Comparison of ENCODE assay signal across 12 cellular contexts in the genomic region with DNA sequence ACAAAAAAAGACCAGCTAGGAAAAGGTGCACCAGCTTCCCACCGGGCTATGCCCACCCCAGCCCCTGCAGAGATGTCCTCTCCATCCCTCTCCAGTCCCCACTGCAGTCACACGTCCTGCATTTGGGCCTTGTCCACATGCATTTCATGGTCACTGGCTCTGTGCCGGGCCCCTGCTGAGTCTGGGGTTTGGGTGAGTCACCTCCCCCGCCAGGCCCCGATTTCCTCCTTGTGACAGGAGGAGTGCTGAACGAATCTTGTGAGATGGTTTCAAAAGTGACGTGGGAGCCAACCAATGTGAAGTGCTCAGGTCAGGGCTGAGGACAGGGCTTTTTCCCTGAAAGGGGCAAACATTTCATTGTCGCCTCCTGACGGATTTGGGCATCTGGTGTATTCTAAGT. TPM values are rescaled to one million over a fixed set of nuclear protein-coding genes. Genes with fewer than 3 reads are reported as not detected.
A peak's percentile ranks its signal among the peaks of the same experiment; 100 is the strongest.
DNase-seq lines count a peak whose midpoint lies in the region; ATAC-seq, FAIRE-seq and TF ChIP-seq lines count a peak whose summit lies in the region.
"Had no signal": no experiment of that assay in that cellular context is flagged by ENCODE, and none has a peak within 500 bp of the region (broad histone marks: within the 10 kb centered on the region; RNA-seq: fewer than 3 reads in every experiment).

No MANE protein-coding gene starts in this region.

- H3K9me2 ChIP-seq in OCI-LY7 (ENCODE audit: insufficient read depth, low read length): no peaks in the 10 kb centered on the region

- H3K4me1 ChIP-seq in IMR-90 (ENCODE audit: control insufficient read depth, insufficient read depth, low read length) (peaks cover 3% of the 10 kb centered on the region; the same call in 1 of the 2 replicates), astrocyte (ENCODE audit: insufficient read depth, low read length) (peaks cover 9% of the 10 kb centered on the region), mesenchymal stem cell (ENCODE audit: control insufficient read depth, insufficient read depth, low read depth, low read length) (peaks cover 27% of the 10 kb centered on the region), transverse colon (no peaks in the 10 kb centered on the region), OCI-LY7 (ENCODE audit: insufficient read depth, low read length, poor library complexity, severe bottlenecking) (no peaks in the 10 kb centered on the region)
- H3K4me1 ChIP-seq: testis had no signal

- no peak overlapping the region for H3K27ac ChIP-seq in IMR-90 (ENCODE audit: insufficient read depth, low read length)
- no peak overlapping the region for H3K27ac ChIP-seq in astrocyte (ENCODE audit: low read depth, low read length)
- H3K27ac ChIP-seq in mesenchymal stem cell (ENCODE audit: low read length, poor library complexity, severe bottlenecking): no peak overlapping the region
- H3K27ac ChIP-seq in transverse colon: no peak overlapping the region
- H3K27ac ChIP-seq in OCI-LY7 (ENCODE audit: low read depth, low read length, poor library complexity, severe bottlenecking): no peak overlapping the region
- H3K27ac ChIP-seq: testis had no signal

- peak; percentile 49 for FAIRE-seq in astrocyte (lab: Jason Lieb, UNC)

- no peak for TF ChIP-seq EP300 in transverse colon (IDR thresholded peaks at IDR 0.05; ENCODE audit: low read depth)

- no peak for TF ChIP-seq CTCF in IMR-90 (conservative IDR thresholded peaks at IDR 0.05; ENCODE audit: low read depth, low read length)
- TF ChIP-seq CTCF in astrocyte (IDR thresholded peaks at IDR 0.05; ENCODE audit: insufficient read depth, low read depth, low read length): no peak
- no peak for TF ChIP-seq CTCF in transverse colon (IDR thresholded peaks at IDR 0.05)
- TF ChIP-seq CTCF in OCI-LY7 (conservative IDR thresholded peaks at IDR 0.05; ENCODE audit: low read length): no peak

- peaks cover 46% of the 10 kb centered on the region for H3K27me3 Mint-ChIP-seq in astrocyte (ENCODE audit: low read depth, unreplicated experiment)

- H3K27ac Mint-ChIP-seq in astrocyte (ENCODE audit: unreplicated experiment): peak overlapping the region; percentile 41

- WGBS in IMR-90 (ENCODE audit: extremely low coverage in 2 of 2, insufficient read length in 1 of 2), 2 experiments: 43% methylated on average over 1 of the region's 9 CpGs; no CpG with 5 or more reads in 1 of the 2 experiments
- WGBS in mesenchymal stem cell: 54% methylated on average over 7 of the region's 9 CpGs
- WGBS in transverse colon (ENCODE audit: low coverage in 1 of 2), 2 donors: 54 to 57% methylated on average over 7 to 9 of the region's 9 CpGs

- H3K18ac ChIP-seq in IMR-90 (ENCODE audit: low read depth, low read length) (no peak overlapping the region), mesenchymal stem cell (ENCODE audit: low read depth in 1 of 2, low read length in 2 of 2) (no peak overlapping the region)

- H2AK5ac ChIP-seq in IMR-90 (ENCODE audit: low read depth, low read length): no peak overlapping the region
- H2AK5ac ChIP-seq in mesenchymal stem cell (ENCODE audit: low read length, severe bottlenecking): no peak overlapping the region

- intact Hi-C loops in IMR-90 (cut with micrococcal nuclease): no loop called here
- intact Hi-C loops in transverse colon (cut with DNase I; ENCODE audit: low total_unique reads): loop anchor here (10.0 kb wide), 1 partner anchor 315 kb away; no protein-coding TSS in a partner anchor
- intact Hi-C loops in OCI-LY7 (cut with micrococcal nuclease; ENCODE audit: unreplicated experiment): no loop called here

- no peak overlapping the region for H3K56ac ChIP-seq in IMR-90 (ENCODE audit: extremely low read depth, insufficient read depth, low read length)

- H3K9me3 ChIP-seq in IMR-90 (ENCODE audit: control insufficient read depth, insufficient read depth, low read length) (no peaks in the 10 kb centered on the region), astrocyte (ENCODE audit: insufficient read depth, low read depth, low read length) (no peaks in the 10 kb centered on the region), mesenchymal stem cell (ENCODE audit: control insufficient read depth, low read length) (no peaks in the 10 kb centered on the region), transverse colon (no peaks in the 10 kb centered on the region), OCI-LY7 (ENCODE audit: low read length) (no peaks in the 10 kb centered on the region)
- H3K9me3 ChIP-seq: testis had no signal

- H4K91ac ChIP-seq in IMR-90 (ENCODE audit: insufficient read depth, low read depth, low read length) (no peak overlapping the region), mesenchymal stem cell (ENCODE audit: low read length) (no peak overlapping the region)

- TF ChIP-seq RAD21 in IMR-90 (IDR thresholded peaks at IDR 0.05; ENCODE audit: low read length): no peak

- H2BK15ac ChIP-seq in IMR-90 (ENCODE audit: low read depth, low read length) (no peak overlapping the region), mesenchymal stem cell (ENCODE audit: low read depth, poor library complexity, severe bottlenecking) (no peak overlapping the region)

- H4K5ac ChIP-seq in IMR-90 (ENCODE audit: low read depth, low read length): no peak overlapping the region

- no peaks in the 10 kb centered on the region for H3K36me3 Mint-ChIP-seq in astrocyte (ENCODE audit: low read depth, unreplicated experiment)

- H3K79me1 ChIP-seq in IMR-90 (ENCODE audit: low read depth in 1 of 2, low read length in 2 of 2) (no peaks in the 10 kb centered on the region), mesenchymal stem cell (replicated peaks; ENCODE audit: low read length, poor library complexity, severe bottlenecking) (no peaks in the 10 kb centered on the region)

- H3K9me3 Mint-ChIP-seq in astrocyte (ENCODE audit: unreplicated experiment): no peaks in the 10 kb centered on the region

- no peak overlapping the region for H3K4ac ChIP-seq in IMR-90 (ENCODE audit: low read depth, low read length)
- no peak overlapping the region for H3K4ac ChIP-seq in mesenchymal stem cell (ENCODE audit: low read depth in 1 of 2, low read length in 2 of 2)

- in situ Hi-C loops in IMR-90 (cut with MboI; ENCODE audit: low sequenced_read_pairs) (loop anchor here (25.0 kb wide), 1 partner anchor 387 kb away; no protein-coding TSS in a partner anchor), transverse colon (cut with MboI; ENCODE audit: low pct_ligation_motif_present in 1 of 4, low pct_unique_long_range_greater_than_20kb in 1 of 4, low sequenced_read_pairs in 3 of 4) (loop anchor here in 3 of 4 donors (10.0 to 25.0 kb wide), 3 partner anchors 135 to 362 kb away; no protein-coding TSS in a partner anchor)

- no peak overlapping the region for H3K4me3 Mint-ChIP-seq in astrocyte (ENCODE audit: unreplicated experiment)

- H3K27me3 ChIP-seq in IMR-90 (ENCODE audit: control insufficient read depth, insufficient read depth, low read length): no peaks in the 10 kb centered on the region; the same call in 1 of the 2 replicates
- peaks cover 3% of the 10 kb centered on the region for H3K27me3 ChIP-seq in astrocyte (ENCODE audit: insufficient read depth, low read length)
- H3K27me3 ChIP-seq in mesenchymal stem cell (ENCODE audit: control insufficient read depth in 1 of 2, insufficient read depth in 1 of 2, low read length in 2 of 2): peaks cover 0 to 29% of the 10 kb centered on the region in 2 experiments
- H3K27me3 ChIP-seq in transverse colon: no peaks in the 10 kb centered on the region
- H3K27me3 ChIP-seq: testis had no signal

- BruUV-seq in IMR-90 (replicated peaks; lab: Mats Ljungman, UMichigan) (no TSS peak), OCI-LY7 (replicated peaks; lab: Mats Ljungman, UMichigan) (no TSS peak)

- H3K9ac ChIP-seq in IMR-90 (ENCODE audit: low read depth, low read length): no peak overlapping the region
- H3K9ac ChIP-seq in astrocyte (ENCODE audit: low read length): no peak overlapping the region
- H3K9ac ChIP-seq in mesenchymal stem cell (ENCODE audit: low read length): no peak overlapping the region

- no peaks in the 10 kb centered on the region for H3K9me1 ChIP-seq in IMR-90 (ENCODE audit: insufficient read depth, low read length)

- ATAC-seq in IMR-90 (ENCODE audit: low read depth) (peak; percentile 90), GM21423 (IDR thresholded peaks at IDR 0.05; ENCODE audit: unreplicated experiment) (no peak)

- no peak overlapping the region for H2BK120ac ChIP-seq in IMR-90 (ENCODE audit: low read depth, low read length)
- H2BK120ac ChIP-seq in mesenchymal stem cell (ENCODE audit: low read depth, low read length): no peak overlapping the region

- dilution Hi-C loops in IMR-90 (cut with HindIII; ENCODE audit: low sequenced_read_pairs, unreplicated experiment): no loop called here

- H4K20me1 ChIP-seq in IMR-90 (ENCODE audit: insufficient read depth, low read length) (peaks cover 8% of the 10 kb centered on the region; the same call in 1 of the 2 replicates), astrocyte (ENCODE audit: insufficient read depth, low read length) (peaks cover 3% of the 10 kb centered on the region), OCI-LY7 (ENCODE audit: insufficient read depth, low read length) (no peaks in the 10 kb centered on the region)

- H3K4me3 ChIP-seq in IMR-90 (ENCODE audit: insufficient read depth, low read depth, low read length): no peak overlapping the region
- no peak overlapping the region for H3K4me3 ChIP-seq in astrocyte (ENCODE audit: insufficient read depth, low read depth, low read length)
- no peak overlapping the region for H3K4me3 ChIP-seq in mesenchymal stem cell (ENCODE audit: insufficient read depth in 1 of 2, low read depth in 1 of 2, low read length in 2 of 2)
- H3K4me3 ChIP-seq in transverse colon: no peak overlapping the region
- no peak overlapping the region for H3K4me3 ChIP-seq in OCI-LY7 (ENCODE audit: low read depth, low read length, poor library complexity, severe bottlenecking)
- H3K4me3 ChIP-seq: testis had no signal

- H3K79me2 ChIP-seq in astrocyte (ENCODE audit: insufficient read depth, low read length) (no peaks in the 10 kb centered on the region), OCI-LY7 (ENCODE audit: insufficient read depth, low read depth, low read length) (no peaks in the 10 kb centered on the region)

- H4K8ac ChIP-seq in IMR-90 (ENCODE audit: low read depth in 2 of 2, low read length in 2 of 2) (no peak overlapping the region), mesenchymal stem cell (ENCODE audit: low read length) (no peak overlapping the region)

- no peak overlapping the region for H3K4me2 ChIP-seq in IMR-90 (ENCODE audit: low read depth, low read length)
- peak overlapping the region; percentile 31 for H3K4me2 ChIP-seq in astrocyte (ENCODE audit: low read length)
- H3K4me2 ChIP-seq in mesenchymal stem cell (ENCODE audit: low read length, poor library complexity, severe bottlenecking): no peak overlapping the region
- H3K4me2 ChIP-seq in OCI-LY7 (ENCODE audit: low read length): no peak overlapping the region

- H3K4me1 Mint-ChIP-seq in astrocyte (ENCODE audit: low read depth, unreplicated experiment): no peaks in the 10 kb centered on the region

- CTCF ChIA-PET in IMR-90 (lab: Yijun Ruan, JAX) (interaction anchor here (1.5 kb wide), 1 partner anchor 7 kb away, joined by 5 read pairs; no protein-coding TSS in a partner anchor), OCI-LY7 (lab: Charles Lee; ENCODE audit: unreplicated experiment) (no interaction called here)

- H2AFZ ChIP-seq in IMR-90 (replicated peaks; ENCODE audit: low read length, poor library complexity) (no peak overlapping the region), astrocyte (ENCODE audit: low read depth, low read length) (no peak overlapping the region), mesenchymal stem cell (ENCODE audit: low read depth, low read length) (no peak overlapping the region), OCI-LY7 (ENCODE audit: low read length) (no peak overlapping the region)

- POLR2A ChIA-PET in IMR-90 (lab: Charles Lee; ENCODE audit: unreplicated experiment) (no interaction called here), OCI-LY7 (lab: Charles Lee) (no interaction called here)

- H2BK12ac ChIP-seq in mesenchymal stem cell (ENCODE audit: low read length in 2 of 2): no peak overlapping the region

- no peak overlapping the region for H3K23ac ChIP-seq in IMR-90 (ENCODE audit: low read depth, low read length)
- no peak overlapping the region for H3K23ac ChIP-seq in mesenchymal stem cell (ENCODE audit: low read length in 2 of 2)

- peak overlapping the region; percentile 52 for H2AK9ac ChIP-seq in IMR-90 (replicated peaks; ENCODE audit: low read depth, low read length, poor library complexity)

- H2BK5ac ChIP-seq in IMR-90 (ENCODE audit: low read depth, low read length, poor library complexity, severe bottlenecking): no peak overlapping the region
- no peak overlapping the region for H2BK5ac ChIP-seq in mesenchymal stem cell (ENCODE audit: low read depth, low read length, poor library complexity, severe bottlenecking)

- DNase-seq in Daoy (ENCODE audit: low read depth) (peak; percentile 95), IMR-90 (peak; percentile 82), astrocyte (ENCODE audit: low read depth) (peak; percentile 89), mesenchymal stem cell (peak; percentile 19), NCI-H82 (lab: John Stamatoyannopoulos, UW) (no peak), transverse colon (no peak), OCI-LY7 (ENCODE audit: low spot score) (no peak)
- DNase-seq: NCI-H1417, NCI-H524, testis had no signal

- TF ChIP-seq POLR2A in IMR-90 (IDR thresholded peaks at IDR 0.05; ENCODE audit: low read depth, low read length): no peak
- TF ChIP-seq POLR2A in transverse colon (IDR thresholded peaks at IDR 0.05): no peak

- H2BK20ac ChIP-seq in IMR-90 (ENCODE audit: low read depth, low read length): no peak overlapping the region

- H3K36me3 ChIP-seq in IMR-90 (ENCODE audit: control insufficient read depth, insufficient read depth, low read length): peaks cover 43% of the 10 kb centered on the region; the same call in 1 of the 2 replicates
- H3K36me3 ChIP-seq in astrocyte (ENCODE audit: insufficient read depth, low read length): no peaks in the 10 kb centered on the region
- H3K36me3 ChIP-seq in mesenchymal stem cell (ENCODE audit: control insufficient read depth in 1 of 2, insufficient read depth in 2 of 2, low read depth in 1 of 2, low read length in 2 of 2): peaks cover 9 to 10% of the 10 kb centered on the region in 2 experiments
- H3K36me3 ChIP-seq in transverse colon: no peaks in the 10 kb centered on the region
- H3K36me3 ChIP-seq in OCI-LY7 (ENCODE audit: insufficient read depth, low read length): no peaks in the 10 kb centered on the region

- H3K14ac ChIP-seq in IMR-90 (replicated peaks; ENCODE audit: low read depth, low read length): no peak overlapping the region
- H3K14ac ChIP-seq in mesenchymal stem cell (ENCODE audit: low read length in 2 of 2): no peak overlapping the region

RNA-seq across cellular contexts. Expression of a gene that starts 7.1 kb away (rescaled TPM):
- 0.80 and 0.83 TPM in 2 replicates for total RNA-seq in Daoy (2014; rRNA removed; shearing (Covaris generic))
- total RNA-seq in IMR-90 (2012; rRNA removed) (0.56 and 0.90 TPM in 2 replicates), astrocyte (6.3 and 6.8 TPM in 2 replicates), transverse colon (1 to 10 TPM in 1 of 4 donors, under 1 TPM in 1, not detected in 2; 0.96 to 2.1 TPM), OCI-LY7 (2022) (not detected in 2 replicates)
- polyA plus RNA-seq in IMR-90 (2012; rRNA removed): 8.2 and 10.3 TPM in 2 replicates
- 4.7 and 16.0 TPM in 2 replicates for polyA plus RNA-seq in IMR-90 (2012; cell fraction: cytosol; rRNA removed)
- 34.2 and 49.3 TPM in 2 replicates for polyA plus RNA-seq in IMR-90 (2012; cell fraction: nucleus; rRNA removed; ENCODE audit: low replicate concordance)
- polyA plus RNA-seq in mesenchymal stem cell (2013, experiment 1 of 2): 10.1 TPM
- 10.8 TPM for polyA plus RNA-seq in mesenchymal stem cell (2013, experiment 2 of 2)
- total RNA-seq in OCI-LY7 (2014; rRNA removed; shearing (Covaris generic)): not detected in 2 replicates

RNA-seq across cellular contexts. Expression of a gene that starts 19.5 kb away (rescaled TPM):
- total RNA-seq in Daoy (2014; rRNA removed; shearing (Covaris generic)): not detected in 2 replicates
- total RNA-seq in IMR-90 (2012; rRNA removed): under 0.01 TPM in 2 replicates
- 0.07 and 0.10 TPM in 2 replicates for polyA plus RNA-seq in IMR-90 (2012; rRNA removed)
- polyA plus RNA-seq in IMR-90 (2012; cell fraction: cytosol; rRNA removed): 0.03 and 0.05 TPM in 2 replicates
- polyA plus RNA-seq in IMR-90 (2012; cell fraction: nucleus; rRNA removed; ENCODE audit: low replicate concordance): 1.3 and 1.7 TPM in 2 replicates
- total RNA-seq in astrocyte: 0.16 and 0.17 TPM in 2 replicates
- polyA plus RNA-seq in mesenchymal stem cell (2013, experiment 1 of 2): 0.04 TPM
- polyA plus RNA-seq in mesenchymal stem cell (2013, experiment 2 of 2): 0.12 TPM
- total RNA-seq in transverse colon: under 1 TPM in 1 of 4 donors, not detected in 3; 0.14 TPM
- not detected in 2 replicates for total RNA-seq in OCI-LY7 (2014; rRNA removed; shearing (Covaris generic))
- total RNA-seq in OCI-LY7 (2022): not detected in 2 replicates
- total RNA-seq: cardiac septum had no signal

Comparison
In these comparisons a context has a peak if more than half of its experiments do, and no peak if none do; other contexts are left out.
1. DNase-seq: peak in Daoy (single experiment), IMR-90 (single experiment), astrocyte (single experiment) and mesenchymal stem cell (single experiment); none in NCI-H82 (single experiment), transverse colon (single experiment) and OCI-LY7 (single experiment).